In genomic region chr3:187769771-187770170, GRCh38 we compare ENCODE assay signal across 14 cellular contexts. TPM values are rescaled to one million over a fixed set of nuclear protein-coding genes. Genes with fewer than 3 reads are reported as not detected.
DNase-seq lines count a peak whose midpoint lies in the region; ATAC-seq, FAIRE-seq and TF ChIP-seq lines count a peak whose summit lies in the region.
"Had no signal": no experiment of that assay in that cellular context is flagged by ENCODE, and none has a peak within 500 bp of the region (broad histone marks: within the 10 kb centered on the region; RNA-seq: fewer than 3 reads in every experiment).

No MANE protein-coding gene starts in this region.

- BruUV-seq in MCF 10A (replicated peaks; lab: Mats Ljungman, UMichigan): no TSS peak

- H3K36me3 Mint-ChIP-seq in CD4-positive, CD25-positive, alpha-beta regulatory T cell: no peaks in the 10 kb centered on the region
- no peaks in the 10 kb centered on the region for H3K36me3 Mint-ChIP-seq in activated naive CD8-positive, alpha-beta T cell
- no peaks in the 10 kb centered on the region for H3K36me3 Mint-ChIP-seq in MCF 10A (ENCODE audit: insufficient read depth, unreplicated experiment)

- DNase-seq in CD4-positive, CD25-positive, alpha-beta regulatory T cell: peak in 1 of 3 donors; percentile 26
- DNase-seq in HTR-8/SVneo (ENCODE audit: insufficient read length, low spot score) (no peak), thyroid gland (no peak), suprapubic skin (ENCODE audit: low spot score in 2 of 2) (no peak), MCF 10A (ENCODE audit: unreplicated experiment) (no peak)
- DNase-seq: brain microvascular endothelial cell; NCI-H526 treated with DMSO at 0.1 percent for 48 hours; stimulated activated CD4-positive, alpha-beta T cell treated with anti-CD3 and anti-CD28 coated beads, Interleukin-2, amount 100 ng/mL, for 48 hours had no signal

- no peaks in the 10 kb centered on the region for H3K27me3 Mint-ChIP-seq in CD4-positive, CD25-positive, alpha-beta regulatory T cell
- H3K27me3 Mint-ChIP-seq in activated naive CD8-positive, alpha-beta T cell: peaks cover 1% of the 10 kb centered on the region
- no peaks in the 10 kb centered on the region for H3K27me3 Mint-ChIP-seq in MCF 10A (ENCODE audit: insufficient read depth, unreplicated experiment)

- H3K4me1 Mint-ChIP-seq in CD4-positive, CD25-positive, alpha-beta regulatory T cell: peaks cover 0 to 34% (median 20%) of the 10 kb centered on the region in 4 donors
- peaks cover 26% of the 10 kb centered on the region for H3K4me1 Mint-ChIP-seq in activated naive CD8-positive, alpha-beta T cell (ENCODE audit: low read depth)
- peaks cover 5% of the 10 kb centered on the region for H3K4me1 Mint-ChIP-seq in MCF 10A (ENCODE audit: insufficient read depth, unreplicated experiment)

- intact Hi-C loops in thyroid gland (cut with DNase I): no loop called here
- intact Hi-C loops in MCF 10A (cut with micrococcal nuclease): no loop called here

- H3K9me3 Mint-ChIP-seq in CD4-positive, CD25-positive, alpha-beta regulatory T cell: peaks cover 0 to 2% (median 0%) of the 10 kb centered on the region in 7 donors
- no peaks in the 10 kb centered on the region for H3K9me3 Mint-ChIP-seq in activated naive CD8-positive, alpha-beta T cell (ENCODE audit: low read depth)
- H3K9me3 Mint-ChIP-seq in MCF 10A (ENCODE audit: unreplicated experiment): no peaks in the 10 kb centered on the region

- CTCF ChIA-PET in MCF 10A (lab: Yijun Ruan, JAX): interaction anchor here (0.6 to 1.3 kb wide), 2 partner anchors 10 to 1186 kb away, joined by 4 read pairs; no protein-coding TSS in a partner anchor

- no peak for FAIRE-seq in HTR-8/SVneo (lab: Jason Lieb, UNC)
- FAIRE-seq: TTC549 had no signal

- no peaks in the 10 kb centered on the region for H3K36me3 ChIP-seq in CD4-positive, CD25-positive, alpha-beta regulatory T cell (ENCODE audit: control insufficient read depth, insufficient read depth, low read length)
- H3K36me3 ChIP-seq in thyroid gland (no peaks in the 10 kb centered on the region), suprapubic skin (no peaks in the 10 kb centered on the region)
- H3K36me3 ChIP-seq: brain microvascular endothelial cell, gastroesophageal sphincter had no signal

- peaks cover 17% of the 10 kb centered on the region for H3K4me1 ChIP-seq in CD4-positive, CD25-positive, alpha-beta regulatory T cell (ENCODE audit: control insufficient read depth, insufficient read depth, low read length, poor library complexity, severe bottlenecking)
- H3K4me1 ChIP-seq in thyroid gland: no peaks in the 10 kb centered on the region
- peaks cover 35% of the 10 kb centered on the region for H3K4me1 ChIP-seq in suprapubic skin

- peak overlapping the region; percentile 69 for H3K27ac ChIP-seq in CD4-positive, CD25-positive, alpha-beta regulatory T cell (ENCODE audit: insufficient read depth, low read length, poor library complexity, severe bottlenecking)
- H3K27ac ChIP-seq in thyroid gland: no peak overlapping the region
- no peak overlapping the region for H3K27ac ChIP-seq in suprapubic skin
- H3K27ac ChIP-seq: brain microvascular endothelial cell, gastroesophageal sphincter had no signal

- POLR2A ChIA-PET in MCF 10A (lab: Yijun Ruan, JAX): no interaction called here

- no peaks in the 10 kb centered on the region for H3K9me3 ChIP-seq in CD4-positive, CD25-positive, alpha-beta regulatory T cell (ENCODE audit: control insufficient read depth in 2 of 2, low read length in 2 of 2)
- H3K9me3 ChIP-seq in thyroid gland: no peaks in the 10 kb centered on the region
- no peaks in the 10 kb centered on the region for H3K9me3 ChIP-seq in suprapubic skin
- H3K9me3 ChIP-seq: gastroesophageal sphincter had no signal

- no peak for TF ChIP-seq CTCF in thyroid gland (IDR thresholded peaks at IDR 0.05)
- TF ChIP-seq CTCF in suprapubic skin (IDR thresholded peaks at IDR 0.05): no peak
- TF ChIP-seq CTCF in MCF 10A (IDR thresholded peaks at IDR 0.05; ENCODE audit: unreplicated experiment): no peak

- ATAC-seq in CD4-positive, CD25-positive, alpha-beta regulatory T cell (ENCODE audit: low read depth in 2 of 2): no peak
- ATAC-seq in GM18909 (IDR thresholded peaks at IDR 0.05; ENCODE audit: poor library complexity, unreplicated experiment) (peak; percentile 15), HG03378 (IDR thresholded peaks at IDR 0.05; ENCODE audit: unreplicated experiment) (peak; percentile 13)
- ATAC-seq: gastroesophageal sphincter, Right ventricle myocardium inferior had no signal

- TF ChIP-seq POLR2A in thyroid gland (IDR thresholded peaks at IDR 0.05) (no peak), suprapubic skin (IDR thresholded peaks at IDR 0.05) (no peak)

- TF ChIP-seq EP300 in suprapubic skin (IDR thresholded peaks at IDR 0.05): no peak

- peak overlapping the region; percentile 78 to 81 (median 79) for H3K27ac Mint-ChIP-seq in CD4-positive, CD25-positive, alpha-beta regulatory T cell
- peak overlapping the region; percentile 84 for H3K27ac Mint-ChIP-seq in activated naive CD8-positive, alpha-beta T cell
- no peak overlapping the region for H3K27ac Mint-ChIP-seq in MCF 10A (ENCODE audit: low read depth, unreplicated experiment)

- H3K4me3 Mint-ChIP-seq in CD4-positive, CD25-positive, alpha-beta regulatory T cell: no peak overlapping the region
- peak overlapping the region; percentile 52 for H3K4me3 Mint-ChIP-seq in activated naive CD8-positive, alpha-beta T cell
- H3K4me3 Mint-ChIP-seq in MCF 10A (ENCODE audit: unreplicated experiment): no peak overlapping the region

- 43 to 51% methylated on average over 2 of the region's 2 CpGs for WGBS in thyroid gland, 2 donors
- WGBS in suprapubic skin: 17% methylated on average over 2 of the region's 2 CpGs

- no peak overlapping the region for H3K4me3 ChIP-seq in CD4-positive, CD25-positive, alpha-beta regulatory T cell (ENCODE audit: low read depth, low read length)
- H3K4me3 ChIP-seq in thyroid gland (replicated peaks in 1 of 3) (no peak overlapping the region), suprapubic skin (no peak overlapping the region)
- H3K4me3 ChIP-seq: gastroesophageal sphincter had no signal

- no peaks in the 10 kb centered on the region for H3K27me3 ChIP-seq in CD4-positive, CD25-positive, alpha-beta regulatory T cell (ENCODE audit: control insufficient read depth, insufficient read depth, low read length)
- H3K27me3 ChIP-seq in thyroid gland: no peaks in the 10 kb centered on the region
- no peaks in the 10 kb centered on the region for H3K27me3 ChIP-seq in suprapubic skin
- H3K27me3 ChIP-seq: brain microvascular endothelial cell, gastroesophageal sphincter had no signal

RNA-seq across cellular contexts. Expression of gene BCL6, which starts 24.5 kb away (rescaled TPM):
- total RNA-seq in CD4-positive, CD25-positive, alpha-beta regulatory T cell: 39.6 TPM
- 1 to 10 TPM; 1.8 to 3.4 (median 2.5) TPM for polyA plus RNA-seq in CD4-positive, CD25-positive, alpha-beta regulatory T cell
- total RNA-seq in thyroid gland: 100 to 1,000 TPM in 1 of 4 donors, 10 to 100 TPM in 3; 40.3 to 109 (median 67.2) TPM
- total RNA-seq in suprapubic skin: 100 to 1,000 TPM; 203 to 661 (median 285) TPM
- total RNA-seq in MCF 10A (2022): 16.4 and 20.9 TPM in 2 replicates

Comparison
In these comparisons a context has a peak if more than half of its experiments do, and no peak if none do; other contexts are left out.
1. ATAC-seq: peak in GM18909 (single experiment) and HG03378 (single experiment); none in CD4-positive, CD25-positive, alpha-beta regulatory T cell (0 of 2).